1 cellular context compared by ENCODE assay signal in genomic region chr2:9234680-9235387, GRCh38.
TF ChIP-seq lines count a peak whose summit lies in the region.

No MANE protein-coding gene starts in this region.

TF ChIP-seq in HepG2, 621 proteins besides CTCF, POLR2A, EP300 and RAD21 (continued from another document and continues in another):
- TF ChIP-seq LRRFIP1 (CRISPR knock-in tag; conservative IDR thresholded peaks at IDR 0.05) (no peak), ZNF318 (CRISPR knock-in tag; IDR thresholded peaks at IDR 0.05) (no peak), IRX3 (CRISPR knock-in tag; IDR thresholded peaks at IDR 0.05; ENCODE audit: borderline replicate concordance, low read depth) (no peak), ZSCAN22 (CRISPR knock-in tag; IDR thresholded peaks at IDR 0.05) (no peak), SIN3A (IDR thresholded peaks at IDR 0.05; ENCODE audit: borderline replicate concordance, low read depth, low read length) (no peak; the same call in 1 of the 2 replicates), ZBTB1 (CRISPR knock-in tag; IDR thresholded peaks at IDR 0.05; ENCODE audit: borderline replicate concordance) (no peak), SALL2 (CRISPR knock-in tag; IDR thresholded peaks at IDR 0.05) (no peak), CAMTA2 (CRISPR knock-in tag; IDR thresholded peaks at IDR 0.05; ENCODE audit: borderline replicate concordance) (no peak), ZNF761 (CRISPR knock-in tag; conservative IDR thresholded peaks at IDR 0.05) (no peak), TSC22D2 (CRISPR knock-in tag; IDR thresholded peaks at IDR 0.05; ENCODE audit: borderline replicate concordance) (no peak), ZNF816 (CRISPR knock-in tag; IDR thresholded peaks at IDR 0.05; ENCODE audit: borderline replicate concordance) (no peak), ZNF180 (CRISPR knock-in tag; IDR thresholded peaks at IDR 0.05; ENCODE audit: borderline replicate concordance, low read depth) (no peak), RNF2 (conservative IDR thresholded peaks at IDR 0.05; ENCODE audit: low read depth) (no peak), PAXIP1 (CRISPR knock-in tag; conservative IDR thresholded peaks at IDR 0.05) (peak; percentile 75), ARID5B (CRISPR knock-in tag; IDR thresholded peaks at IDR 0.05) (peak; percentile 87), U2AF1 (optimal IDR thresholded peaks at IDR 0.05; ENCODE audit: low read depth, low read length) (no peak), NFAT5 (CRISPR knock-in tag; IDR thresholded peaks at IDR 0.05) (no peak), ZNF678 (CRISPR knock-in tag; IDR thresholded peaks at IDR 0.05) (no peak; the same call in 1 of the 2 replicates), HOXA3 (CRISPR knock-in tag; IDR thresholded peaks at IDR 0.05) (no peak; the same call in 1 of the 2 replicates), CENPBD1 (CRISPR knock-in tag; IDR thresholded peaks at IDR 0.05; ENCODE audit: borderline replicate concordance, low read depth) (no peak), SMYD3 (CRISPR knock-in tag; IDR thresholded peaks at IDR 0.05) (no peak), ZNF615 (CRISPR knock-in tag; IDR thresholded peaks at IDR 0.05; ENCODE audit: borderline replicate concordance) (no peak), ZNF775 (CRISPR knock-in tag; IDR thresholded peaks at IDR 0.05; ENCODE audit: borderline replicate concordance) (0 out of 2 replicates have a peak, but pooled peaks have one; percentile 70), ISL2 (CRISPR knock-in tag; IDR thresholded peaks at IDR 0.05) (no peak), ZFP82 (CRISPR knock-in tag; IDR thresholded peaks at IDR 0.05; ENCODE audit: borderline replicate concordance) (no peak), ZNF367 (CRISPR knock-in tag; IDR thresholded peaks at IDR 0.05; ENCODE audit: borderline replicate concordance) (no peak)
